In the genomic region with DNA sequence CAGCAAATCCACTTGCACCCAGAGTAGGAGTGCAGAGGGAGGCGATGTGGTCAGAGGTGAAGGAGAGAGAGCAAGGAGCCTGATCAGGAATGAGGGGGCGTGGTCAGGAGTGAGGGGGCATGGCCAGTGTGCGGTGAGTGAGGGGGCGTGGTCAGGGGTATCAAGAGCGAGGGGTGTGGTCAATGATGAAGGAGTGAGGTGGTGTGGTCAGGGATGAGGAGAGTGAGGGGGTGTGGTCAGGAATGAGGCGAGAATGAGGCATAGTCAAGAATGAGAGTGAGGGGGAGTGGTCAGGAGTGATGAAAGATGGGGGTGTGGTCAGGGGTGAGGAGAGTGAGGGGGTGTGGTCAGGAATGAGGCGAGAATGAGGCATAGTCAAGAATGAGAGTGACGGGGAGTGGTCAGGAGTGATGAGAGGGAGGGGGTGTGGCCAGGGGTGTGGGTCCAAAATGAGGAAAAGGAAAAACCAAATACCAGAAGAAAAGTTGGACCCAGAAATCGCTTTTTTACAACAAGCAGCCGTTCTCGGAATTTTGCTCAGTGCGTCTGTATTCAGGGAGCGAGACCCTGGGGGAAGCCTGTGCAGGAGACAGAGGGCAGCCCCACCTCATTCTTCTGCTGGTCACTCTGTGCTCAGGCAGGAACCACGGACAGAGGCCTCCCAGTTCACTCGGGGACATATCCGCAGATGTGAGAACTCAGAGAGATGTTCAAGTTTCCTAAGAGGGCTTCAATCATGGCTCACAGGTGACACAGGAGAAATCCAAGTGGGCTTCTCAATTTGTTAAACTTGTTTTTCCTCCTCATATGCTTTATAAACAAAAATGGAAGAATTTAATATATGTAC, we compare ENCODE assay signal across 9 cellular contexts. TPM values are rescaled to one million over a fixed set of nuclear protein-coding genes. Genes with fewer than 3 reads are reported as not detected.
DNase-seq lines count a peak whose midpoint lies in the region; ATAC-seq, FAIRE-seq and TF ChIP-seq lines count a peak whose summit lies in the region.
"Had no signal": no experiment of that assay in that cellular context is flagged by ENCODE, and none has a peak within 500 bp of the region (broad histone marks: within the 10 kb centered on the region; RNA-seq: fewer than 3 reads in every experiment).

No MANE protein-coding gene starts in this region.

- H3K36me3 ChIP-seq in body of pancreas (replicated peaks in 1 of 2; ENCODE audit: insufficient read depth in 1 of 2, low read depth in 2 of 2) = no peaks in the 10 kb centered on the region
- no peaks in the 10 kb centered on the region for H3K36me3 ChIP-seq in lower lobe of right lung

- 15% methylated on average over 14 to 15 of the region's 16 CpGs for WGBS in body of pancreas, 2 donors

- TF ChIP-seq POLR2A in body of pancreas (IDR thresholded peaks at IDR 0.05) = no peak

- TF ChIP-seq CTCF in body of pancreas (IDR thresholded peaks at IDR 0.05) (no peak), lower lobe of right lung (IDR thresholded peaks at IDR 0.05) (no peak)

- DNase-seq in AG20443 (ENCODE audit: low spot score) (peak; percentile 52), HTR-8/SVneo (ENCODE audit: insufficient read length, low spot score) (peak; percentile 3), body of pancreas (peak; percentile 6 to 22 (median 12)), lower lobe of right lung (peak; percentile 86), cerebellar cortex (ENCODE audit: low spot score) (no peak)
- no peak for DNase-seq in stimulated activated CD4-positive, alpha-beta T cell treated with anti-CD3 and anti-CD28 coated beads, Interleukin-4, amount 100 ng/mL, for 24 hours
- DNase-seq: naive B cell had no signal

- H3K27ac ChIP-seq in body of pancreas (no peak overlapping the region), lower lobe of right lung (peak overlapping the region; percentile 18)

- H3K4me3 ChIP-seq in body of pancreas (no peak overlapping the region), lower lobe of right lung (peak overlapping the region; percentile 30)

- H3K9me3 ChIP-seq in body of pancreas (no peaks in the 10 kb centered on the region), lower lobe of right lung (no peaks in the 10 kb centered on the region)

- intact Hi-C loops in body of pancreas (cut with DNase I) = no loop called here
- intact Hi-C loops in lower lobe of right lung (cut with DNase I) = no loop called here

- FAIRE-seq in HTR-8/SVneo (lab: Jason Lieb, UNC) = no peak

- no peaks in the 10 kb centered on the region for H3K27me3 ChIP-seq in body of pancreas
- no peaks in the 10 kb centered on the region for H3K27me3 ChIP-seq in lower lobe of right lung (ENCODE audit: low read depth)

- ATAC-seq in body of pancreas = no peak
- ATAC-seq in lower lobe of right lung = peak; percentile 94 to 98
- ATAC-seq in GM19328 (IDR thresholded peaks at IDR 0.05; ENCODE audit: unreplicated experiment) = no peak
- ATAC-seq in GM21367 (IDR thresholded peaks at IDR 0.05; ENCODE audit: unreplicated experiment) = no peak

- no peaks in the 10 kb centered on the region for H3K4me1 ChIP-seq in body of pancreas
- no peaks in the 10 kb centered on the region for H3K4me1 ChIP-seq in lower lobe of right lung

RNA-seq across cellular contexts. Expression of a gene that starts 47.5 kb away (rescaled TPM):
- not detected for total RNA-seq in body of pancreas
- total RNA-seq in lower lobe of right lung = not detected

Comparison
In these comparisons a context has a peak if more than half of its experiments do, and no peak if none do; other contexts are left out.
1. DNase-seq: peak in AG20443 (single experiment), HTR-8/SVneo (single experiment), body of pancreas (4 of 4) and lower lobe of right lung (single experiment); none in cerebellar cortex (single experiment) and stimulated activated CD4-positive, alpha-beta T cell treated with anti-CD3 and anti-CD28 coated beads, Interleukin-4, amount 100 ng/mL, for 24 hours (single experiment).
2. ATAC-seq: peak in lower lobe of right lung (2 of 2); none in body of pancreas (single experiment), GM19328 (single experiment) and GM21367 (single experiment).